31 cellular contexts compared by ENCODE assay signal in genomic region chr6:18684343-18684742, GRCh38.
DNase-seq lines count a peak whose midpoint lies in the region; ATAC-seq, FAIRE-seq and TF ChIP-seq lines count a peak whose summit lies in the region.
"Had no signal": no experiment of that assay in that cellular context is flagged by ENCODE, and none has a peak within 500 bp of the region (broad histone marks: within the 10 kb centered on the region; RNA-seq: fewer than 3 reads in every experiment).

No MANE protein-coding gene starts in this region.

- intact Hi-C loops in HepG2 (cut with micrococcal nuclease; ENCODE audit: unreplicated experiment) (no loop called here), right lobe of liver (cut with DNase I) (no loop called here), K562 (cut with micrococcal nuclease) (no loop called here)

- H3K79me2 ChIP-seq in HepG2 (ENCODE audit: insufficient read depth, low read length) (no peaks in the 10 kb centered on the region), K562 (ENCODE audit: control insufficient read depth, insufficient read depth, low read length) (no peaks in the 10 kb centered on the region)

- BruUV-seq in HepG2 (replicated peaks; lab: Mats Ljungman, UMichigan) (no TSS peak), K562 (replicated peaks; lab: Mats Ljungman, UMichigan) (no TSS peak)

- TF ChIP-seq POLR2A in HepG2 (IDR thresholded peaks at IDR 0.05; ENCODE audit: insufficient read depth in 1 of 2, low read depth in 2 of 2, low read length in 2 of 2) (no peak), right lobe of liver (IDR thresholded peaks at IDR 0.05) (no peak), K562 (conservative IDR thresholded peaks at IDR 0.05) (no peak)

- H3K27me3 ChIP-seq in HepG2 (ENCODE audit: control insufficient read depth in 1 of 2, insufficient read depth in 2 of 2, low read length in 2 of 2) (no peaks in the 10 kb centered on the region), right lobe of liver (no peaks in the 10 kb centered on the region), K562 (ENCODE audit: control insufficient read depth in 2 of 2, insufficient read depth in 2 of 2, low read length in 2 of 2) (no peaks in the 10 kb centered on the region)
- H3K27me3 ChIP-seq: BE2C; BLaER1; BLaER1 treated with 17β-estradiol and CSF1 and Interleukin-3, amounts not matched to agents 10 nM and 100 nM had no signal

- no peak for DNase-seq in HepG2 (ENCODE audit: low spot score)
- DNase-seq in right lobe of liver: no peak
- no peak for DNase-seq in K562 (ENCODE audit: extremely low read depth in 1 of 4, low spot score in 3 of 4)
- DNase-seq: 8988T; ACHN; AML-193; BE2C; C1 segment of cervical spinal cord; Caco-2; Calu3; CD4-positive, alpha-beta memory T cell; CD4-positive, alpha-beta T cell; CD4-positive, CD25-positive, alpha-beta regulatory T cell; CD8-positive, alpha-beta memory T cell; CD8-positive, alpha-beta T cell; COR-L47; DMS 273 treated with DMSO at 0.1 percent for 48 hours; DMS153; DMS53; DMS79; DMS79 treated with DMSO at 0.1 percent for 48 hours; DND-41; EL had no signal

- H3K4me3 ChIP-seq in HepG2 (replicated peaks in 1 of 3; ENCODE audit: insufficient read depth in 1 of 3, low read depth in 2 of 3, low read length in 3 of 3): no peak overlapping the region
- H3K4me3 ChIP-seq in right lobe of liver: no peak overlapping the region
- no peak overlapping the region for H3K4me3 ChIP-seq in K562
- H3K4me3 ChIP-seq: A549; BLaER1; BLaER1 treated with 17β-estradiol and CSF1 and Interleukin-3, amounts not matched to agents 10 nM and 100 nM had no signal

- no peaks in the 10 kb centered on the region for H3K36me3 ChIP-seq in HepG2 (replicated peaks in 1 of 2; ENCODE audit: control insufficient read depth in 1 of 2, insufficient read depth in 2 of 2, low read length in 2 of 2)
- no peaks in the 10 kb centered on the region for H3K36me3 ChIP-seq in right lobe of liver
- H3K36me3 ChIP-seq in K562 (ENCODE audit: control insufficient read depth, insufficient read depth, low read length): no peaks in the 10 kb centered on the region
- H3K36me3 ChIP-seq: BE2C; BLaER1; BLaER1 treated with 17β-estradiol and CSF1 and Interleukin-3, amounts not matched to agents 10 nM and 100 nM had no signal

- no peaks in the 10 kb centered on the region for H3K9me1 ChIP-seq in K562 (ENCODE audit: control insufficient read depth, insufficient read depth, low read length)

- CTCF ChIA-PET in HepG2 (lab: Yijun Ruan, JAX; ENCODE audit: low intra/inter-chr PET ratio, low total read pairs): no interaction called here
- CTCF ChIA-PET in K562 (lab: Yijun Ruan, JAX; ENCODE audit: low intra/inter-chr PET ratio): no interaction called here

- FAIRE-seq in HepG2 (lab: Jason Lieb, UNC): no peak
- FAIRE-seq in K562 (lab: Jason Lieb, UNC): no peak
- FAIRE-seq: A204.1, A549, D721Med had no signal

- no peak for TF ChIP-seq CTCF in HepG2 (CRISPR knock-in tag; IDR thresholded peaks at IDR 0.05)
- no peak for TF ChIP-seq CTCF in right lobe of liver (IDR thresholded peaks at IDR 0.05)
- TF ChIP-seq CTCF in K562 (IDR thresholded peaks at IDR 0.05 in 2 of 3, conservative IDR thresholded peaks at IDR 0.05 in 1 of 3; ENCODE audit: insufficient read depth in 2 of 3, low read depth in 1 of 3, low read length in 3 of 3): no peak

- in situ Hi-C loops in HepG2 (cut with HindIII; ENCODE audit: extremely low pct_ligation_motif_present, low pct_unique_long_range_greater_than_20kb) (no loop called here), K562 (cut with MboI) (no loop called here)

- H2AFZ ChIP-seq in HepG2 (ENCODE audit: low read length) (no peak overlapping the region), K562 (ENCODE audit: low read depth, low read length) (no peak overlapping the region)

- WGBS in HepG2 (ENCODE audit: low lambda C conversion rate): 11% methylated on average over 3 of the region's 3 CpGs
- WGBS in right lobe of liver (ENCODE audit: insufficient coverage, low coverage, low lambda C conversion rate, missing lambda C conversion rate): 40% methylated on average over 3 of the region's 3 CpGs
- 0% methylated on average over 3 of the region's 3 CpGs for WGBS in K562 (ENCODE audit: insufficient coverage, low coverage, missing lambda C conversion rate)

- no peak for TF ChIP-seq RAD21 in HepG2 (CRISPR knock-in tag; IDR thresholded peaks at IDR 0.05)
- TF ChIP-seq RAD21 in K562 (CRISPR knock-in tag; conservative IDR thresholded peaks at IDR 0.05 in 1 of 2, IDR thresholded peaks at IDR 0.05 in 1 of 2): no peak

- no peak for TF ChIP-seq EP300 in HepG2 (IDR thresholded peaks at IDR 0.05; ENCODE audit: low read depth in 2 of 2, low read length in 2 of 2)
- no peak for TF ChIP-seq EP300 in HepG2 (CRISPR knock-in tag; IDR thresholded peaks at IDR 0.05; ENCODE audit: borderline replicate concordance)
- no peak for TF ChIP-seq EP300 in K562 (IDR thresholded peaks at IDR 0.05; ENCODE audit: low read length)

- no peak for ATAC-seq in HepG2
- ATAC-seq in right lobe of liver: no peak
- no peak for ATAC-seq in K562
- no peak for ATAC-seq in HG02981 (IDR thresholded peaks at IDR 0.05; ENCODE audit: unreplicated experiment)
- ATAC-seq: A549; CD8-positive, alpha-beta T cell had no signal

- H3K4me1 ChIP-seq in HepG2 (ENCODE audit: insufficient read depth, low read length) (no peaks in the 10 kb centered on the region), right lobe of liver (no peaks in the 10 kb centered on the region), K562 (replicated peaks in 1 of 2; ENCODE audit: control insufficient read depth in 2 of 2, insufficient read depth in 2 of 2, low read length in 2 of 2) (no peaks in the 10 kb centered on the region)
- H3K4me1 ChIP-seq: A549; BE2C; BLaER1; BLaER1 treated with 17β-estradiol and CSF1 and Interleukin-3, amounts not matched to agents 10 nM and 100 nM; Caco-2 had no signal

- H4K20me1 ChIP-seq in HepG2 (ENCODE audit: insufficient read depth, low read length): no peaks in the 10 kb centered on the region
- H4K20me1 ChIP-seq in K562 (replicated peaks; ENCODE audit: control insufficient read depth, insufficient read depth, low read length): no peaks in the 10 kb centered on the region
- H4K20me1 ChIP-seq: BLaER1; BLaER1 treated with 17β-estradiol and CSF1 and Interleukin-3, amounts not matched to agents 10 nM and 100 nM had no signal

- no peak overlapping the region for H3K9ac ChIP-seq in HepG2 (ENCODE audit: insufficient read depth, low read depth, low read length)
- no peak overlapping the region for H3K9ac ChIP-seq in K562 (ENCODE audit: insufficient read depth in 1 of 2, low read depth in 2 of 2, low read length in 2 of 2)
- H3K9ac ChIP-seq: BLaER1; BLaER1 treated with 17β-estradiol and CSF1 and Interleukin-3, amounts not matched to agents 10 nM and 100 nM had no signal

- POLR2A ChIA-PET in HepG2 (lab: Yijun Ruan, JAX) (no interaction called here), K562 (lab: Yijun Ruan, JAX) (no interaction called here)

- H3K27ac ChIP-seq in HepG2 (ENCODE audit: extremely low read length, insufficient read depth, low read length) (no peak overlapping the region), right lobe of liver (no peak overlapping the region), K562 (ENCODE audit: extremely low read depth, low read depth, low read length) (no peak overlapping the region)
- H3K27ac ChIP-seq: 22Rv1; A549; BLaER1; BLaER1 treated with 17β-estradiol and CSF1 and Interleukin-3, amounts not matched to agents 10 nM and 100 nM; C4-2B had no signal

- peaks cover 2% of the 10 kb centered on the region; the same call in 1 of the 2 replicates for H3K9me3 ChIP-seq in HepG2 (ENCODE audit: low read length)
- no peaks in the 10 kb centered on the region for H3K9me3 ChIP-seq in right lobe of liver
- no peaks in the 10 kb centered on the region for H3K9me3 ChIP-seq in K562 (replicated peaks; ENCODE audit: control insufficient read depth, insufficient read depth, low read depth, low read length)
- H3K9me3 ChIP-seq: A549; BE2C; BLaER1; BLaER1 treated with 17β-estradiol and CSF1 and Interleukin-3, amounts not matched to agents 10 nM and 100 nM; Caco-2 had no signal

- H3K4me2 ChIP-seq in HepG2 (ENCODE audit: low read depth, low read length) (no peak overlapping the region), K562 (ENCODE audit: insufficient read depth, low read length) (no peak overlapping the region)
- H3K4me2 ChIP-seq: A549; BLaER1; BLaER1 treated with 17β-estradiol and CSF1 and Interleukin-3, amounts not matched to agents 10 nM and 100 nM had no signal

TF ChIP-seq in K562, 482 proteins besides CTCF, POLR2A, EP300 and RAD21:
- TF ChIP-seq ZNF175 (CRISPR knock-in tag; IDR thresholded peaks at IDR 0.05; ENCODE audit: low read depth) (no peak), ZNF316 (IDR thresholded peaks at IDR 0.05) (peak; percentile 66), C11orf30 (IDR thresholded peaks at IDR 0.05; ENCODE audit: low read depth) (0 out of 2 replicates have a peak, but pooled peaks have one; percentile 7)

Comparison
In these comparisons a context has a peak if more than half of its experiments do, and no peak if none do; other contexts are left out.
1. Of the 241 proteins assayed by ChIP-seq in both HepG2 and K562: peak only in HepG2: MAFF; only in K562: none; in both: none; in neither: 239; mixed calls (peak in some experiments, not most) for 1.